ENCODE assay signal across 1 cellular context in the genomic region with DNA sequence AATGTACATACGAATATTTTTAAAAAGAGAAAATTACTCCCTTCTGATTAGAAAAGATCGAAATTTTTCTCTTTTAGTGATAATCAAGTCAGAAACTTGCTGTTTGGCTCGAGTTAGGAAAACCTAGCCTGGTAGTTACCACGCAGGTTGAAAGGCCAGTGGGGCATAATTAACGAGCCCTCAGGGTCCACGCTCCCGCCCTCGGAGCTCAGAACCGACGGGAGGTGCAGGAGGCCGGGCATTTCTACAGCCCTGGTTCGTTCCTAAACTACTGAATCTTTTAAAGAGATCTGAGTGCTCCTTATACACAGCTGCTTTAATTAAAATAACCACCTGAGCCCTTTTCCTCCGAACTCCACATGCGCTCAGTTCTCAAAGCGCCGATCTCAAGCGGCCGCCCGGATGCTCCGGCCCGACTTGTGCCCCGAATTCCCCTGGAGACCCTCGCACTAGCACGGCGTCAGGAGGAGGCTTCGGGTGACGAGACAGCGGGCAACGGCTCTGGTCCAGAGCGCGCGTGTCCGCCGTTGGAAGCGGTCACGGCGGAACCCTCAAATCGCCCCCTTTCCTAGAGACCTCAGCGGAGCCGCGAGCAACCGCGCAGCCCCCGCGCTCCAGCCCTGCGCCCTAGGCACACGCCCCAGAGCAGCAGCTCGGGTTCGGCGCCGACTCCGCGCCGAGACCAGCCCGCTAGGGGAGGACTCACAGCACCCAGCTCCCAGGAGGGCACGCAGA.
A peak's percentile ranks its signal among the peaks of the same experiment; 100 is the strongest.
TF ChIP-seq lines count a peak whose summit lies in the region.

No MANE protein-coding gene starts in this region.

TF ChIP-seq in WTC11, 78 proteins besides CTCF, POLR2A, EP300 and RAD21 (continued from another document):
- TF ChIP-seq, protein P1, sequence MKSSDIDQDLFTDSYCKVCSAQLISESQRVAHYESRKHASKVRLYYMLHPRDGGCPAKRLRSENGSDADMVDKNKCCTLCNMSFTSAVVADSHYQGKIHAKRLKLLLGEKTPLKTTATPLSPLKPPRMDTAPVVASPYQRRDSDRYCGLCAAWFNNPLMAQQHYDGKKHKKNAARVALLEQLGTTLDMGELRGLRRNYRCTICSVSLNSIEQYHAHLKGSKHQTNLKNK (CRISPR knock-in tag; IDR thresholded peaks at IDR 0.05): no peak
- no peak for TF ChIP-seq TCF7 (CRISPR knock-in tag; IDR thresholded peaks at IDR 0.05; ENCODE audit: low read depth)
- TF ChIP-seq GTF2I (CRISPR knock-in tag; conservative IDR thresholded peaks at IDR 0.05): no peak
- TF ChIP-seq ZNF232 (CRISPR knock-in tag; IDR thresholded peaks at IDR 0.05): 0 out of 2 replicates have a peak, but pooled peaks have one; percentile 86
- TF ChIP-seq ZNF263 (CRISPR knock-in tag; IDR thresholded peaks at IDR 0.05; ENCODE audit: low read depth): no peak
- no peak for TF ChIP-seq FOXJ3 (CRISPR knock-in tag; IDR thresholded peaks at IDR 0.05; ENCODE audit: borderline replicate concordance)
- TF ChIP-seq ZNF423 (CRISPR knock-in tag; IDR thresholded peaks at IDR 0.05): no peak
- TF ChIP-seq FOXP1 (CRISPR knock-in tag; IDR thresholded peaks at IDR 0.05; ENCODE audit: borderline replicate concordance): peak; percentile 4; the same call in 1 of the 2 replicates
- TF ChIP-seq, protein P2, sequence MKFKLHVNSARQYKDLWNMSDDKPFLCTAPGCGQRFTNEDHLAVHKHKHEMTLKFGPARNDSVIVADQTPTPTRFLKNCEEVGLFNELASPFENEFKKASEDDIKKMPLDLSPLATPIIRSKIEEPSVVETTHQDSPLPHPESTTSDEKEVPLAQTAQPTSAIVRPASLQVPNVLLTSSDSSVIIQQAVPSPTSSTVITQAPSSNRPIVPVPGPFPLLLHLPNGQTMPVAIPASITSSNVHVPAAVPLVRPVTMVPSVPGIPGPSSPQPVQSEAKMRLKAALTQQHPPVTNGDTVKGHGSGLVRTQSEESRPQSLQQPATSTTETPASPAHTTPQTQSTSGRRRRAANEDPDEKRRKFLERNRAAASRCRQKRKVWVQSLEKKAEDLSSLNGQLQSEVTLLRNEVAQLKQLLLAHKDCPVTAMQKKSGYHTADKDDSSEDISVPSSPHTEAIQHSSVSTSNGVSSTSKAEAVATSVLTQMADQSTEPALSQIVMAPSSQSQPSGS (CRISPR knock-in tag; IDR thresholded peaks at IDR 0.05; ENCODE audit: borderline replicate concordance, low read depth): no peak
TF ChIP-seq in WTC11: peak in this region for 4.
